In the genomic region with DNA sequence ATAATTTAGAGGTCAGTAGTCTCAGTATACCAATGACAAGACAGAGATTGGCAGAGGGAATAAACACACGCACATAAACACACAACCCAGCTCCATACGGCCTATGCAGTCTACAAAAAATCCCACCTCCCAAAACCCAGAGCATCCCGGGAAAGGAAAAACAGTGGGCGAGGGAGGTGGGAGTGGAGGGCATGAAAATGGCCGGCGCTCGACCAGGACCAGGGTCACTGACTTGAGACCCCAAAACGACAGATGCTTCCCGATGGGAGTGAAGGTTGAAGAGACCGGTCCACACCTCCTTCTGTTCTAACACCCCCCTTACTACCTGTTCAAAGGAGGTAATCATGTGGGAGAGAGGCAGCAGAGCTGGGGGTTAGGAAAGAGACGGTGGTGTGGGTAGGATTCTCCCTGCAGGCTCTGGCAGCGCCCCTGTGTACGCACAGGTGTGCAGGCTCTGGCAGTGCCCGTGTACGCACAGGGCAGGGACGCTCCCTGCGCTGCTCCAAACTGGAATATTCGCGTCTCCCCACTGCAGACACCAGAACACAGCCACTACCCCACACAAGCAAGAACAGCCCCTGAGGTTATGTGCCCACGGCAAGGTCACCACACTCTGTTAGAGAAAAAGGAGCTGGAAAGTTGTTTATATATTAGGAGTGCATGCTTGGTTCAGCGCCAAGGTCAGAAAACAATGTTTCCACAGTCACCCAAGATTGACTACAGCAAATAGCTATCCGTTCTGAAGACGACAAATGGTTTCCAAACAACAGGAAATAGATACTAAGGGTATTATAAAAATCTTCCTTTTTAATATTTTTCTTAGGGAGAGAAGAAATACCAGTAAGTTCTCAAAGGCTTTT, we compare ENCODE assay signal across 13 cellular contexts.
"Had no signal": no experiment of that assay in that cellular context is flagged by ENCODE, and none has a peak within 500 bp of the region (broad histone marks: within the 10 kb centered on the region; RNA-seq: fewer than 3 reads in every experiment).

No MANE protein-coding gene starts in this region.

- H3K27me3 ChIP-seq: foreskin keratinocyte, pancreas, tibial artery had no signal

- H3K36me3 Mint-ChIP-seq: activated naive CD4-positive, alpha-beta T cell treated with anti-CD3 and anti-CD28 coated beads, Interleukin-2, amount 50 U/mL, for 72 hours had no signal

- H3K4me3 ChIP-seq: pancreas, tibial artery had no signal

- H3K9me3 ChIP-seq: pancreas, tibial artery had no signal

- H3K4me3 Mint-ChIP-seq: endodermal cell; naive thymus-derived CD8-positive, alpha-beta T cell had no signal

- ATAC-seq: activated naive CD4-positive, alpha-beta T cell treated with anti-CD3 and anti-CD28 coated beads, Interleukin-2, amount 50 U/mL, for 72 hours; foreskin keratinocyte; naive thymus-derived CD8-positive, alpha-beta T cell had no signal

- H3K4me1 ChIP-seq: foreskin keratinocyte, pancreas, tibial artery had no signal

- H3K27ac Mint-ChIP-seq: activated naive CD4-positive, alpha-beta T cell treated with anti-CD3 and anti-CD28 coated beads, Interleukin-2, amount 50 U/mL, for 72 hours; endodermal cell had no signal

- H3K27me3 Mint-ChIP-seq: naive thymus-derived CD8-positive, alpha-beta T cell had no signal

- H3K9me3 Mint-ChIP-seq: activated naive CD4-positive, alpha-beta T cell treated with anti-CD3 and anti-CD28 coated beads, Interleukin-2, amount 50 U/mL, for 72 hours; endodermal cell; naive thymus-derived CD8-positive, alpha-beta T cell had no signal

- H3K36me3 ChIP-seq: pancreas, tibial artery had no signal

- H3K27ac ChIP-seq: foreskin keratinocyte, tibial artery had no signal

- DNase-seq: activated CD4-positive, alpha-beta T cell treated with anti-CD3 and anti-CD28 coated beads, Interleukin-2, amount 50 U/mL, for 4 hours; activated gamma-delta T cell treated with Interleukin-2 at 50 U/mL for 16 hours; endodermal cell; foreskin keratinocyte; head of caudate nucleus; naive thymus-derived CD8-positive, alpha-beta T cell; stimulated activated CD4-positive, alpha-beta T cell treated with anti-CD3 and anti-CD28 coated beads, Interleukin-12 subunit alpha, Interleukin-12 subunit beta, amount 100 ng/mL, for 4 hours; stimulated activated CD4-positive, alpha-beta T cell treated with anti-CD3 and anti-CD28 coated beads, Interleukin-1b, Interleukin-23, amount 100 ng/mL, for 48 hours; stimulated activated CD8-positive, alpha-beta memory T cell treated with anti-CD3 and anti-CD28 coated beads, Interleukin-4, amount 100 ng/mL, for 48 hours; stimulated activated naive CD4-positive, alpha-beta T cell; tibial artery had no signal
